Comparison of ENCODE assay signal across 8 cellular contexts in the genomic region with DNA sequence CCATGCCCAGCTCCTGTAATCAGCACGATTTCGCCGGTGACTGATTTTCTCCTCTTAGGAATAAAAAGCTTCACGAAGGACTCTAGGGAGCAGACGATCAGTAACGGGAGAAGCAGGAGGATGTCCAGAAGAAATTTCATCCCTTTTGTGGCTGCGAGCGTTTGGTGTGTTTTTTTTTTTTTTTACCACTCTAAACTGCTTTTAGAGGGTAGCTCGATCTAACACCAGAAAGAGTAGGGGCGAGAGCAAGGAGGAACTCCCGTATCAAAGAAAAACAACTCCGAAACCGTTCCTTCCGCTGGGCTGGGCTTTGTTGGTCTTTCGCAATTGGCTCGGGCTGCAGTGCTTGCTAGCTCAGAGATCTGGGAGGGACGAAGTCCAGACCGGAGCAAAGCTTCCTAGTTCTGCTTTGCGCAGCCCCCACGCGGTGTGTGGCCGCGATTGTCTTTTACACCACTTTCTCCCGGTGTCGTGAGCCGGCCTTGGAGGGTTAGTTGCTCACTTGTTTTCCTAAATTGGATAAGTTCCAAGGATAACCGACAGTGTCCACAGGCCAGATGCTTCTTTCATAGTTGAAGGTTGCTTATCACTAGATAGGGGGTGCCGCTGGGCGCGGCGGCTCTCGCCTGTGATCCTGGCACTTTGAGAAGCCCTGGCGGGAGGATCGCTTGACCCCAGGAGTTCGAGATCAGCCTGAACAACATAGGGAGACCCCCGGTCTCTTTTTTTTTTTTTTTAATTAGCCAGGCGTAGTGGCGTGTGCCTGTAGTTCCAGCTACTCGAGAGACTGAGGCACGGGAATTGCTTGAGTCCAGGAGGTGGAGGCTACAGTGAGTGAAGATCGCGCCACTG. TPM values are rescaled to one million over a fixed set of nuclear protein-coding genes. Genes with fewer than 3 reads are reported as not detected.
A peak's percentile ranks its signal among the peaks of the same experiment; 100 is the strongest.
DNase-seq lines count a peak whose midpoint lies in the region; ATAC-seq and TF ChIP-seq lines count a peak whose summit lies in the region.

A gene with protein sequence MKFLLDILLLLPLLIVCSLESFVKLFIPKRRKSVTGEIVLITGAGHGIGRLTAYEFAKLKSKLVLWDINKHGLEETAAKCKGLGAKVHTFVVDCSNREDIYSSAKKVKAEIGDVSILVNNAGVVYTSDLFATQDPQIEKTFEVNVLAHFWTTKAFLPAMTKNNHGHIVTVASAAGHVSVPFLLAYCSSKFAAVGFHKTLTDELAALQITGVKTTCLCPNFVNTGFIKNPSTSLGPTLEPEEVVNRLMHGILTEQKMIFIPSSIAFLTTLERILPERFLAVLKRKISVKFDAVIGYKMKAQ (minus strand): TSS at position 258 of the 852 bp plus-strand sequence. CDS start 118 bp downstream, at position 140.

- H3K36me3 ChIP-seq in heart right ventricle (peaks cover 0 to 7% (median 0%) of the 10 kb centered on the region in 9 donors), upper lobe of left lung (no peaks in the 10 kb centered on the region)

- intact Hi-C loops in T-helper 1 cell treated with Interleukin-12 subunit alpha and Interleukin-12 subunit beta and Interleukin-4 antibody, amounts not matched to agents 30 ng/mL and 1 ng/mL, for 36 hours (cut with micrococcal nuclease), result loop anchor here (1.0 to 10.0 kb wide), 10 partner anchors 16 to 1721 kb away; a partner anchor contains a TSS
- intact Hi-C loops in heart right ventricle (cut with DNase I) (loop anchor here in 2 of 10 donors (2.0 kb wide), 1 partner anchor 32 kb away; a partner anchor contains a TSS), posterior cingulate gyrus (cut with DNase I) (loop anchor here (2.0 kb wide), 1 partner anchor 32 kb away; a partner anchor contains a TSS)

- H3K4me1 ChIP-seq in heart right ventricle, result peaks cover 0 to 41% (median 25%) of the 10 kb centered on the region in 9 donors
- peaks cover 28 to 45% (median 38%) of the 10 kb centered on the region in 4 donors for H3K4me1 ChIP-seq in upper lobe of left lung

- H3K27ac ChIP-seq in heart right ventricle, result peak within 1 kb of the TSS; percentile 78 to 95 (median 89)
- H3K27ac ChIP-seq in upper lobe of left lung, result peak within 1 kb of the TSS; percentile 78 to 95 (median 90)

- 1 to 3% methylated on average over 42 of the region's 42 CpGs for WGBS in heart right ventricle, 2 donors
- WGBS in upper lobe of left lung, 2 donors, result 1 to 2% methylated on average over 33 to 42 of the region's 42 CpGs

- TF ChIP-seq CTCF in GM13976 (IDR thresholded peaks at IDR 0.05; ENCODE audit: borderline replicate concordance, control extremely low read depth, extremely low read depth, insufficient read depth, missing control alignments) (no peak), heart right ventricle (IDR thresholded peaks at IDR 0.05) (peak in 4 of 9 donors; percentile 5 to 44 (median 35)), upper lobe of left lung (IDR thresholded peaks at IDR 0.05) (peak in 2 of 6 experiments; percentile 14 to 39)

- TF ChIP-seq POLR2A in upper lobe of left lung (IDR thresholded peaks at IDR 0.05), result peak in 3 of 4 donors; percentile 34 to 90 (median 86)

- DNase-seq in GM13976 (ENCODE audit: low spot score) (peak; percentile 95), NCI-H146 treated with DMSO at 0.1 percent for 48 hours (lab: John Stamatoyannopoulos, UW; ENCODE audit: unreplicated experiment) (peak; percentile 41), amniotic epithelial cell (ENCODE audit: low read depth) (peak; percentile 99), heart right ventricle (peak; percentile 82 to 92), posterior cingulate gyrus (peak; percentile 71 to 97 (median 84)), upper lobe of left lung (peak; percentile 89 to 96)

- ATAC-seq in HG02870 (IDR thresholded peaks at IDR 0.05; ENCODE audit: unreplicated experiment), result peak; percentile 100
- peak; percentile 99 to 100 (median 100) for ATAC-seq in heart right ventricle
- peak; percentile 98 to 99 for ATAC-seq in upper lobe of left lung (ENCODE audit: low FRiP score in 2 of 2)

- H3K4me3 ChIP-seq in heart right ventricle (peak within 1 kb of the TSS; percentile 56 to 79 (median 68)), upper lobe of left lung (peak within 1 kb of the TSS; percentile 40 to 71 (median 61))

- H3K27me3 ChIP-seq in heart right ventricle (no peaks in the 10 kb centered on the region), upper lobe of left lung (no peaks in the 10 kb centered on the region)

- in situ Hi-C loops in GM13976 (cut with MboI; ENCODE audit: low sequenced_read_pairs, unreplicated experiment), result no loop called here

- no peak for TF ChIP-seq EP300 in upper lobe of left lung (IDR thresholded peaks at IDR 0.05)

- peaks cover 0 to 12% (median 5%) of the 10 kb centered on the region in 11 donors for H3K9me3 ChIP-seq in heart right ventricle
- no peaks in the 10 kb centered on the region for H3K9me3 ChIP-seq in upper lobe of left lung

RNA-seq across cellular contexts. Expression of the gene that starts here (rescaled TPM):
- 22.2 and 24.6 TPM in 2 replicates for total RNA-seq in T-helper 1 cell treated with Interleukin-12 subunit alpha and Interleukin-12 subunit beta and Interleukin-4 antibody, amounts not matched to agents 30 ng/mL and 1 ng/mL, for 36 hours
- total RNA-seq in heart right ventricle (10 to 100 TPM in 6 of 10 donors, 1 to 10 TPM in 4; 4.6 to 24.1 (median 11.9) TPM), upper lobe of left lung (100 to 1,000 TPM in 3 of 6 donors, 10 to 100 TPM in 3; 24.4 to 166 (median 93.2) TPM)
- polyA plus RNA-seq in heart right ventricle, result 10 to 100 TPM; 24.1 to 25.4 TPM

Comparison
In these comparisons a context has a peak if more than half of its experiments do, and no peak if none do; other contexts are left out.
1. Peak in every context shown above with its lines: DNase-seq, ATAC-seq, H3K4me3 ChIP-seq and H3K27ac ChIP-seq.
2. DNase-seq: peak in every context shown above with its lines; median percentile 99 in amniotic epithelial cell; 95 in GM13976; 92 in upper lobe of left lung; 87 in heart right ventricle; 84 in posterior cingulate gyrus; 41 in NCI-H146 treated with DMSO at 0.1 percent for 48 hours.